21 cellular contexts compared by ENCODE assay signal in genomic region chr1:220007438-220007837, GRCh38.
"Had no signal": no experiment of that assay in that cellular context is flagged by ENCODE, and none has a peak within 500 bp of the region (broad histone marks: within the 10 kb centered on the region; RNA-seq: fewer than 3 reads in every experiment).

No MANE protein-coding gene starts in this region.

- DNase-seq: activated CD8-positive, alpha-beta memory T cell treated with anti-CD3 and anti-CD28 coated beads for 24 hours; activated CD8-positive, alpha-beta memory T cell treated with anti-CD3 and anti-CD28 coated beads, Interleukin-2, amount 50 U/mL, for 48 hours; activated effector memory CD4-positive, alpha-beta T cell treated with Interleukin-2 at 50 U/mL for 16 hours; activated naive CD4-positive, alpha-beta T cell treated with anti-CD3 and anti-CD28 coated beads, Interleukin-2, amount 10 ng/mL, durations not matched to agents 7 days and 5 days; activated T-cell treated with anti-CD3 and anti-CD28 coated beads, Interleukin-2, amount 50 U/mL, for 48 hours; caudate nucleus; dorsolateral prefrontal cortex; gastrocnemius medialis; head of caudate nucleus; left ventricle myocardium inferior; naive thymus-derived CD4-positive, alpha-beta T cell; psoas muscle; right cardiac atrium; stimulated activated CD4-positive, alpha-beta T cell treated with anti-CD3 and anti-CD28 coated beads, Interleukin-15, amount 100 ng/mL, for 24 hours; stimulated activated CD4-positive, alpha-beta T cell treated with anti-CD3 and anti-CD28 coated beads, Interleukin-2, amount 100 ng/mL, for 48 hours; T-helper 1 cell; T1000 had no signal

- ATAC-seq: activated CD4-positive, CD25-positive, alpha-beta regulatory T cell treated with anti-CD3 and anti-CD28 coated beads, Interleukin-2, amount 50 U/mL, for 24 hours; gastrocnemius medialis; naive thymus-derived CD4-positive, alpha-beta T cell; psoas muscle; right cardiac atrium had no signal

- H3K27me3 ChIP-seq: dorsolateral prefrontal cortex, gastrocnemius medialis, neural progenitor cell, tibial nerve had no signal

- H3K27ac ChIP-seq: gastrocnemius medialis, left ventricle myocardium inferior, neural progenitor cell, psoas muscle, skin epidermis, tibial nerve had no signal

- H3K9me3 ChIP-seq: gastrocnemius medialis, left ventricle myocardium inferior, psoas muscle, tibial nerve had no signal

- H3K4me1 ChIP-seq: gastrocnemius medialis, left ventricle myocardium inferior, neural progenitor cell, psoas muscle had no signal

- H3K4me3 ChIP-seq: dorsolateral prefrontal cortex, gastrocnemius medialis, left ventricle myocardium inferior, neural progenitor cell, psoas muscle, skin epidermis, tibial nerve had no signal
